ENCODE assay signal across 14 cellular contexts in the genomic region with DNA sequence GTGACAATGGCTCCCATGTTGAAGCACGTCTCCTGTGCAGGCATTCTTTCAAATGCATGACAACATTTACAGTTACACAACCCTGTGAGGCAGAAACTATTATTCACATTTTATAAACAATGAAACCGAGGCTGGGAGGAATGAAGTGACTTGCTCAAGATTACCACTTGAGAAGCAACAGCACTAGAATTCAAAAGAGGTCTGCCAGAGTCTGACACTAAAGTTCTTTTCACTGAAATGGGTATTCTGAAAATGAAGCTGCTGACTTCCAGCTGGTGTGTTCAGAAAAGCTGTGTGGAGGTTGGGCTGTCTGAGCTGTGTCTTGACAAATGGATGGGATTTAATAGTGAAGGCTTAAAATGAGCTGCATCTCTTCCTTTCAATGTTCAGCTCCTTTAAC.
DNase-seq lines count a peak whose midpoint lies in the region; TF ChIP-seq lines count a peak whose summit lies in the region.
"Had no signal": no experiment of that assay in that cellular context is flagged by ENCODE, and none has a peak within 500 bp of the region (broad histone marks: within the 10 kb centered on the region; RNA-seq: fewer than 3 reads in every experiment).

No MANE protein-coding gene starts in this region.

- no peak overlapping the region for H3K9ac ChIP-seq in skeletal muscle satellite cell (ENCODE audit: low read depth, low read length)

- H3K4me1 Mint-ChIP-seq in osteocyte (ENCODE audit: unreplicated experiment) = no peaks in the 10 kb centered on the region
- H3K4me1 Mint-ChIP-seq: CD4-positive, alpha-beta memory T cell had no signal

- H3K36me3 ChIP-seq in skeletal muscle satellite cell (ENCODE audit: insufficient read depth, low read length) = peaks cover 3% of the 10 kb centered on the region

- no peaks in the 10 kb centered on the region for H3K9me3 ChIP-seq in skeletal muscle satellite cell (replicated peaks; ENCODE audit: low read length)

- H3K4me3 Mint-ChIP-seq in osteocyte (ENCODE audit: unreplicated experiment) = no peak overlapping the region
- H3K4me3 Mint-ChIP-seq: CD4-positive, alpha-beta memory T cell; nephron progenitor cell had no signal

- H3K36me3 Mint-ChIP-seq in osteocyte (ENCODE audit: unreplicated experiment) = no peaks in the 10 kb centered on the region
- H3K36me3 Mint-ChIP-seq: CD4-positive, alpha-beta memory T cell had no signal

- TF ChIP-seq CTCF in foreskin fibroblast (IDR thresholded peaks at IDR 0.05; ENCODE audit: low read depth, low read length) (no peak), osteocyte (IDR thresholded peaks at IDR 0.05) (no peak)

- H3K27me3 Mint-ChIP-seq in osteocyte (ENCODE audit: unreplicated experiment) = no peaks in the 10 kb centered on the region

- H3K4me2 ChIP-seq in skeletal muscle satellite cell (ENCODE audit: low read length) = peak overlapping the region; percentile 4

- no peak overlapping the region for H3K4me3 ChIP-seq in foreskin fibroblast (ENCODE audit: low read depth in 1 of 2, low read length in 2 of 2)
- no peak overlapping the region for H3K4me3 ChIP-seq in skeletal muscle satellite cell (ENCODE audit: low read length)
- H3K4me3 ChIP-seq: skin epidermis had no signal

- peaks cover 9% of the 10 kb centered on the region for H3K4me1 ChIP-seq in skeletal muscle satellite cell (ENCODE audit: control insufficient read depth, insufficient read depth, low read length)

- H3K9me3 Mint-ChIP-seq in osteocyte (ENCODE audit: unreplicated experiment) = no peaks in the 10 kb centered on the region
- H3K9me3 Mint-ChIP-seq: nephron progenitor cell had no signal

- H3K27ac Mint-ChIP-seq in osteocyte (ENCODE audit: unreplicated experiment) = no peak overlapping the region
- H3K27ac Mint-ChIP-seq: CD4-positive, alpha-beta memory T cell; nephron progenitor cell had no signal

- no peaks in the 10 kb centered on the region for H3K27me3 ChIP-seq in skeletal muscle satellite cell (ENCODE audit: control insufficient read depth, insufficient read depth, low read length)

- DNase-seq in GM04503 (ENCODE audit: low read depth) (peak; percentile 71), amniotic epithelial cell (ENCODE audit: low read depth) (peak; percentile 89), foreskin fibroblast (peak; percentile 69 to 77), iPS-NIHi11 (ENCODE audit: low spot score) (no peak), osteocyte (ENCODE audit: extremely low spot score, unreplicated experiment) (no peak), pons (ENCODE audit: low spot score) (no peak)
- no peak for DNase-seq in stimulated activated CD4-positive, alpha-beta T cell treated with anti-CD3 and anti-CD28 coated beads, Interleukin-4, amount 100 ng/mL, for 24 hours
- DNase-seq: CD4-positive, alpha-beta memory T cell; GF-D8; NCI-H1694; NCI-H69; nephron progenitor cell had no signal

Comparison
In these comparisons a context has a peak if more than half of its experiments do, and no peak if none do; other contexts are left out.
1. DNase-seq: peak in GM04503 (single experiment), amniotic epithelial cell (single experiment) and foreskin fibroblast (2 of 2); none in iPS-NIHi11 (single experiment), osteocyte (single experiment), stimulated activated CD4-positive, alpha-beta T cell treated with anti-CD3 and anti-CD28 coated beads, Interleukin-4, amount 100 ng/mL, for 24 hours (single experiment) and pons (single experiment).